29 cellular contexts compared by ENCODE assay signal in the genomic region with DNA sequence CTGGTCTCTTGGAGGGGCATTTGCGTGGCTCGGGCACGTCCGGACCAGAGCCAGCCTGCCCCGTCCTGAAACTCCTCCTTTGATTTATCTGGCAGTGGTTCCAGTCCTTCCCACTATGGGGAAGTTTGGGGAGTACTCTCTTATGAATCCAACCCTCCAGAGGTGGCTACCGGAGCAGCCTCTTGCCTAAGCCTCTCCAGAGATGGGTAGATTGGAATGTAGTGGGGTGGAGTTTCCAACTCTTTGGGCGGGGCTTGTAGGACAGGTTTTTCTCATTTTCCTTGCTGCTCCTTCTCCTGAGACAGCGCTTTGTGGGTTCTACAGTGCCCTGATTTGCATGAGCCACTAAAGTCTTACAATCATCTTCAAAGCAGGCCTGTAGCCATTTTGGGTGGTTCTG.
A peak's percentile ranks its signal among the peaks of the same experiment; 100 is the strongest.
DNase-seq lines count a peak whose midpoint lies in the region; ATAC-seq and TF ChIP-seq lines count a peak whose summit lies in the region.
"Had no signal": no experiment of that assay in that cellular context is flagged by ENCODE, and none has a peak within 500 bp of the region (broad histone marks: within the 10 kb centered on the region; RNA-seq: fewer than 3 reads in every experiment).

No MANE protein-coding gene starts in this region.

- H3K4me3 ChIP-seq in Caco-2 (ENCODE audit: low read depth, low read length) (no peak overlapping the region), RWPE2 (ENCODE audit: severe bottlenecking) (no peak overlapping the region), esophagus muscularis mucosa (no peak overlapping the region), mucosa of stomach (ENCODE audit: low read length) (peak overlapping the region; percentile 25)
- H3K4me3 ChIP-seq: A549, cardiac muscle cell, coronary artery, lung, psoas muscle, thoracic aorta, vagina had no signal

- H3K36me3 ChIP-seq in Caco-2 (ENCODE audit: control insufficient read depth, insufficient read depth, low read length) = no peaks in the 10 kb centered on the region
- H3K36me3 ChIP-seq in RWPE2 (ENCODE audit: low read depth) = no peaks in the 10 kb centered on the region
- no peaks in the 10 kb centered on the region for H3K36me3 ChIP-seq in esophagus muscularis mucosa
- no peaks in the 10 kb centered on the region for H3K36me3 ChIP-seq in mucosa of stomach (ENCODE audit: control insufficient read depth, insufficient read depth, low read length)
- H3K36me3 ChIP-seq: cardiac muscle cell, thoracic aorta, vagina had no signal

- H3K27ac Mint-ChIP-seq in Caco-2 (ENCODE audit: unreplicated experiment) = no peak overlapping the region
- H3K27ac Mint-ChIP-seq: activated naive CD4-positive, alpha-beta T cell treated with anti-CD3 and anti-CD28 coated beads, Interleukin-2, amount 50 U/mL, for 24 hours had no signal

- H3K27me3 ChIP-seq in Caco-2 (replicated peaks; ENCODE audit: control insufficient read depth, insufficient read depth, low read length) = no peaks in the 10 kb centered on the region
- no peaks in the 10 kb centered on the region for H3K27me3 ChIP-seq in RWPE2 (ENCODE audit: insufficient read depth, poor library complexity, severe bottlenecking)
- H3K27me3 ChIP-seq in esophagus muscularis mucosa = peaks cover 0 to 3% (median 0%) of the 10 kb centered on the region in 4 donors
- H3K27me3 ChIP-seq in mucosa of stomach (ENCODE audit: control insufficient read depth, insufficient read depth, low read length) = no peaks in the 10 kb centered on the region
- H3K27me3 ChIP-seq: cardiac muscle cell, vagina had no signal

- no peaks in the 10 kb centered on the region for H3K36me3 Mint-ChIP-seq in Caco-2 (ENCODE audit: insufficient read depth, unreplicated experiment)
- H3K36me3 Mint-ChIP-seq: activated naive CD4-positive, alpha-beta T cell treated with anti-CD3 and anti-CD28 coated beads, Interleukin-2, amount 50 U/mL, for 24 hours; CD4-positive, alpha-beta memory T cell had no signal

- H3K27me3 Mint-ChIP-seq in Caco-2 (ENCODE audit: insufficient read depth, unreplicated experiment) = peaks cover 2% of the 10 kb centered on the region
- H3K27me3 Mint-ChIP-seq: activated naive CD4-positive, alpha-beta T cell treated with anti-CD3 and anti-CD28 coated beads, Interleukin-2, amount 50 U/mL, for 24 hours had no signal

- TF ChIP-seq CTCF in Caco-2 (IDR thresholded peaks at IDR 0.05; ENCODE audit: insufficient read depth in 1 of 2, low read depth in 1 of 2, low read length in 1 of 2, severe bottlenecking in 1 of 2, unreplicated experiment in 1 of 2) (no peak), RWPE2 (IDR thresholded peaks at IDR 0.05; ENCODE audit: poor library complexity, severe bottlenecking) (no peak), esophagus muscularis mucosa (IDR thresholded peaks at IDR 0.05) (no peak)

- TF ChIP-seq EP300 in esophagus muscularis mucosa (IDR thresholded peaks at IDR 0.05) = no peak

- H3K27ac ChIP-seq in RWPE2 (ENCODE audit: poor library complexity, severe bottlenecking) (no peak overlapping the region), esophagus muscularis mucosa (replicated peaks in 1 of 4) (no peak overlapping the region)
- H3K27ac ChIP-seq: A549, cardiac muscle cell, coronary artery, psoas muscle, thoracic aorta, vagina had no signal

- BruUV-seq in Caco-2 (replicated peaks; lab: Mats Ljungman, UMichigan) = no TSS peak

- no peaks in the 10 kb centered on the region for H3K9me3 Mint-ChIP-seq in Caco-2 (ENCODE audit: unreplicated experiment)
- H3K9me3 Mint-ChIP-seq: activated naive CD4-positive, alpha-beta T cell treated with anti-CD3 and anti-CD28 coated beads, Interleukin-2, amount 50 U/mL, for 24 hours; CD4-positive, alpha-beta memory T cell had no signal

- intact Hi-C loops in Caco-2 (cut with micrococcal nuclease; ENCODE audit: unreplicated experiment) (no loop called here), esophagus muscularis mucosa (cut with DNase I) (no loop called here)

- ATAC-seq in RWPE2 (ENCODE audit: low read depth) = peak; percentile 62
- ATAC-seq in activated CD4-positive, CD25-positive, alpha-beta regulatory T cell treated with anti-CD3 and anti-CD28 coated beads, Interleukin-2, amount 50 U/mL, for 24 hours = no peak
- ATAC-seq: A549, HCT116, psoas muscle had no signal

- H3K9me3 ChIP-seq in Caco-2 (no peaks in the 10 kb centered on the region), RWPE2 (ENCODE audit: severe bottlenecking) (no peaks in the 10 kb centered on the region), esophagus muscularis mucosa (no peaks in the 10 kb centered on the region), mucosa of stomach (ENCODE audit: control insufficient read depth, low read length) (no peaks in the 10 kb centered on the region)
- H3K9me3 ChIP-seq: A549, psoas muscle, thoracic aorta, vagina had no signal

- WGBS in esophagus muscularis mucosa = 85% methylated on average over 8 of the region's 8 CpGs

- H3K4me1 ChIP-seq in Caco-2 = no peaks in the 10 kb centered on the region
- no peaks in the 10 kb centered on the region for H3K4me1 ChIP-seq in RWPE2 (ENCODE audit: insufficient read depth, poor library complexity, severe bottlenecking)
- no peaks in the 10 kb centered on the region for H3K4me1 ChIP-seq in esophagus muscularis mucosa
- H3K4me1 ChIP-seq in mucosa of stomach (ENCODE audit: control insufficient read depth, insufficient read depth, low read length) = peaks cover 12% of the 10 kb centered on the region
- H3K4me1 ChIP-seq: A549, psoas muscle, vagina had no signal

- H3K4me1 Mint-ChIP-seq in Caco-2 (ENCODE audit: low read depth, unreplicated experiment) = peaks cover 9% of the 10 kb centered on the region
- H3K4me1 Mint-ChIP-seq: activated naive CD4-positive, alpha-beta T cell treated with anti-CD3 and anti-CD28 coated beads, Interleukin-2, amount 50 U/mL, for 24 hours had no signal

- no peak for TF ChIP-seq POLR2A in esophagus muscularis mucosa (IDR thresholded peaks at IDR 0.05; ENCODE audit: low read depth)

- in situ Hi-C loops in G401 (cut with HindIII; ENCODE audit: low sequenced_read_pairs) = no loop called here

- H3K4me3 Mint-ChIP-seq in Caco-2 (ENCODE audit: unreplicated experiment) = no peak overlapping the region
- H3K4me3 Mint-ChIP-seq: activated naive CD4-positive, alpha-beta T cell treated with anti-CD3 and anti-CD28 coated beads, Interleukin-2, amount 50 U/mL, for 24 hours; CD4-positive, alpha-beta memory T cell had no signal

- peak; percentile 8 to 31 for DNase-seq in Caco-2
- DNase-seq in RWPE2 (ENCODE audit: low spot score) = no peak
- DNase-seq in esophagus muscularis mucosa (ENCODE audit: extremely low spot score) = peak; percentile 26
- no peak for DNase-seq in foreskin melanocyte
- DNase-seq in activated naive CD4-positive, alpha-beta T cell treated with Interleukin-2 at 50 U/mL for 16 hours = no peak
- no peak for DNase-seq in G401 (ENCODE audit: low spot score)
- DNase-seq: activated CD4-positive, alpha-beta T cell treated with anti-CD3 and anti-CD28 coated beads, Interleukin-2, amount 50 U/mL, for 1 hour; anterior cingulate cortex; CD4-positive, alpha-beta memory T cell; KG1; kidney glomerular epithelial cell; NCI-H146; NCI-H2107; NCI-H510A; psoas muscle; Right ventricle myocardium superior; stimulated activated naive CD4-positive, alpha-beta T cell treated with Interleukin-2 at 50 U/mL for 16 hours; SW 1271; T1000 had no signal

- CTCF ChIA-PET in Caco-2 (lab: Charles Lee) = no interaction called here

- H3K9ac ChIP-seq in mucosa of stomach (ENCODE audit: low read length) = peak overlapping the region; percentile 28

- POLR2A ChIA-PET in Caco-2 (lab: Charles Lee) = no interaction called here

Comparison
In these comparisons a context has a peak if more than half of its experiments do, and no peak if none do; other contexts are left out.
1. DNase-seq: peak in Caco-2 (2 of 2) and esophagus muscularis mucosa (single experiment); none in RWPE2 (single experiment), foreskin melanocyte (single experiment), activated naive CD4-positive, alpha-beta T cell treated with Interleukin-2 at 50 U/mL for 16 hours (single experiment) and G401 (single experiment).